29 cellular contexts compared by ENCODE assay signal in the genomic region with DNA sequence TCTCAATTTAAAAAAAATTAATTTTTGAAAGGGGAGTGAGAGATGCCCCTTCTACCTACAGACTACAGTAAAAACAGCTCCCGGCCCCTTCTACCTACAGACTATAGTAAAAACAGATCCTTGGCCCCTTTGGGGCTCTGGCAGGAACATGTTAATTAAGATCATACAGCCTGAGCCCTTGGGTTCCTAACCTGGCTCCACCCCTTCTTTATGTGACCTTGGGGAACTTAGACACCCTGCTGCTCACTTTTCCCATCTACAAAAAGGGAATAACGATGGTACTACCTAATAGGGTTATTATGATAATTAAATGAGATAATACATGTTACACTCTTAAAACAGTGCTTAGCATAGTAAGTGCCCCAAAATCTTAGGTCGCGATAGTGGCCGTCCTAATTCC.
"Had no signal": no experiment of that assay in that cellular context is flagged by ENCODE, and none has a peak within 500 bp of the region (broad histone marks: within the 10 kb centered on the region; RNA-seq: fewer than 3 reads in every experiment).

No MANE protein-coding gene starts in this region.

- H3K36me3 ChIP-seq: stomach, suprapubic skin, thoracic aorta, thyroid gland, tibial artery, tibial nerve, transverse colon, upper lobe of left lung, upper lobe of right lung, uterus, vagina had no signal

- H3K27ac ChIP-seq: stomach, suprapubic skin, testis, thoracic aorta, thyroid gland, tibial artery, tibial nerve, transverse colon, upper lobe of left lung, upper lobe of right lung, uterus, vagina had no signal

- H3K4me1 ChIP-seq: suprapubic skin, testis, thyroid gland, tibial artery, tibial nerve, upper lobe of left lung, upper lobe of right lung, uterus, vagina had no signal

- H3K27me3 Mint-ChIP-seq: stimulated activated memory B cell treated with anti-CD40 and anti-IgM and Interleukin-4, amounts not matched to agents 10 μg/mL and 1 μg/mL and 100 μg/mL, for 72 hours; stimulated activated naive B cell treated with anti-CD40 and anti-IgM and Interleukin-4, amounts not matched to agents 10 μg/mL and 1 μg/mL and 100 μg/mL, for 72 hours; stimulated activated naive CD8-positive, alpha-beta T cell treated with anti-CD3 and anti-CD28 coated beads, Interleukin-15, amount 100 ng/mL, for 72 hours; type B pancreatic cell had no signal

- FAIRE-seq: urothelium cell line had no signal

- H3K4me3 Mint-ChIP-seq: stimulated activated effector memory CD8-positive, alpha-beta T cell treated with anti-CD3 and anti-CD28 coated beads, Interleukin-12 subunit alpha, Interleukin-12 subunit beta, amount 100 ng/mL, for 72 hours; stimulated activated memory B cell treated with anti-CD40 and anti-IgM and Interleukin-4, amounts not matched to agents 10 μg/mL and 1 μg/mL and 100 μg/mL, for 72 hours; stimulated activated naive B cell treated with anti-CD40 and anti-IgM and Interleukin-4, amounts not matched to agents 10 μg/mL and 1 μg/mL and 100 μg/mL, for 72 hours; stimulated activated naive CD8-positive, alpha-beta T cell treated with anti-CD3 and anti-CD28 coated beads, Interleukin-15, amount 100 ng/mL, for 72 hours; stimulated activated naive CD8-positive, alpha-beta T cell treated with anti-CD3 and anti-CD28 coated beads, Interleukin-15, Interleukin-2, amounts not matched to agents 100 ng/mL and 50 ng/mL, for 24 hours; type B pancreatic cell had no signal

- H3K4me3 ChIP-seq: stomach, suprapubic skin, testis, thoracic aorta, thyroid gland, tibial artery, tibial nerve, transverse colon, upper lobe of left lung, upper lobe of right lung, uterus, vagina had no signal

- H3K27me3 ChIP-seq: suprapubic skin, testis, thyroid gland, tibial artery, tibial nerve, transverse colon, upper lobe of left lung, upper lobe of right lung, uterus, vagina had no signal

- H3K9me3 Mint-ChIP-seq: stimulated activated effector memory CD8-positive, alpha-beta T cell treated with anti-CD3 and anti-CD28 coated beads, Interleukin-12 subunit alpha, Interleukin-12 subunit beta, amount 100 ng/mL, for 72 hours; stimulated activated memory B cell treated with anti-CD40 and anti-IgM and Interleukin-4, amounts not matched to agents 10 μg/mL and 1 μg/mL and 100 μg/mL, for 72 hours; stimulated activated naive CD8-positive, alpha-beta T cell treated with anti-CD3 and anti-CD28 coated beads, Interleukin-15, amount 100 ng/mL, for 72 hours; stimulated activated naive CD8-positive, alpha-beta T cell treated with anti-CD3 and anti-CD28 coated beads, Interleukin-15, Interleukin-2, amounts not matched to agents 100 ng/mL and 50 ng/mL, for 24 hours; type B pancreatic cell had no signal

- H3K4me1 Mint-ChIP-seq: stimulated activated effector memory CD8-positive, alpha-beta T cell treated with anti-CD3 and anti-CD28 coated beads, Interleukin-12 subunit alpha, Interleukin-12 subunit beta, amount 100 ng/mL, for 72 hours; stimulated activated memory B cell treated with anti-CD40 and anti-IgM and Interleukin-4, amounts not matched to agents 10 μg/mL and 1 μg/mL and 100 μg/mL, for 72 hours; stimulated activated naive B cell treated with anti-CD40 and anti-IgM and Interleukin-4, amounts not matched to agents 10 μg/mL and 1 μg/mL and 100 μg/mL, for 72 hours; stimulated activated naive CD8-positive, alpha-beta T cell treated with anti-CD3 and anti-CD28 coated beads, Interleukin-15, amount 100 ng/mL, for 72 hours had no signal

- H3K27ac Mint-ChIP-seq: stimulated activated effector memory CD8-positive, alpha-beta T cell treated with anti-CD3 and anti-CD28 coated beads, Interleukin-12 subunit alpha, Interleukin-12 subunit beta, amount 100 ng/mL, for 72 hours; stimulated activated memory B cell treated with anti-CD40 and anti-IgM and Interleukin-4, amounts not matched to agents 10 μg/mL and 1 μg/mL and 100 μg/mL, for 72 hours; stimulated activated naive B cell treated with anti-CD40 and anti-IgM and Interleukin-4, amounts not matched to agents 10 μg/mL and 1 μg/mL and 100 μg/mL, for 72 hours; stimulated activated naive CD8-positive, alpha-beta T cell treated with anti-CD3 and anti-CD28 coated beads, Interleukin-15, amount 100 ng/mL, for 72 hours; stimulated activated naive CD8-positive, alpha-beta T cell treated with anti-CD3 and anti-CD28 coated beads, Interleukin-15, Interleukin-2, amounts not matched to agents 100 ng/mL and 50 ng/mL, for 24 hours; type B pancreatic cell had no signal

- H3K36me3 Mint-ChIP-seq: stimulated activated effector memory CD8-positive, alpha-beta T cell treated with anti-CD3 and anti-CD28 coated beads, Interleukin-12 subunit alpha, Interleukin-12 subunit beta, amount 100 ng/mL, for 72 hours; stimulated activated memory B cell treated with anti-CD40 and anti-IgM and Interleukin-4, amounts not matched to agents 10 μg/mL and 1 μg/mL and 100 μg/mL, for 72 hours; stimulated activated naive B cell treated with anti-CD40 and anti-IgM and Interleukin-4, amounts not matched to agents 10 μg/mL and 1 μg/mL and 100 μg/mL, for 72 hours; type B pancreatic cell had no signal

- DNase-seq: stimulated activated CD4-positive, alpha-beta T cell treated with anti-CD3 and anti-CD28 coated beads, Interleukin-2, amount 100 ng/mL, for 48 hours; stimulated activated CD4-positive, alpha-beta T cell treated with anti-CD3 and anti-CD28 coated beads, Interleukin-4, amount 100 ng/mL, for 1 hour; stimulated activated CD4-positive, alpha-beta T cell treated with anti-CD3 and anti-CD28 coated beads, Interleukin-4, amount 100 ng/mL, for 24 hours; stimulated activated CD4-positive, alpha-beta T cell treated with anti-CD3 and anti-CD28 coated beads, Interleukin-4, amount 100 ng/mL, for 4 hours; stimulated activated CD8-positive, alpha-beta memory T cell treated with anti-CD3 and anti-CD28 coated beads, Interleukin-4, amount 100 ng/mL, for 48 hours; stimulated activated naive B cell treated with anti-CD40 and anti-IgM and Interleukin-4, amounts not matched to agents 10 μg/mL and 1 μg/mL and 100 μg/mL, for 72 hours; stimulated activated naive CD4-positive, alpha-beta T cell; stimulated activated naive CD4-positive, alpha-beta T cell treated with Interleukin-2 at 50 U/mL for 16 hours; stimulated activated naive CD8-positive, alpha-beta T cell treated with anti-CD3 and anti-CD28 coated beads, Interleukin-15, amount 100 ng/mL, for 72 hours; stimulated activated naive CD8-positive, alpha-beta T cell treated with anti-CD3 and anti-CD28 coated beads, Interleukin-15, Interleukin-2, amounts not matched to agents 100 U/mL and 50 U/mL, for 24 hours; stomach; substantia nigra; testis; thyroid gland; tibial artery; transverse colon; trophoblast cell; upper lobe of left lung; upper lobe of right lung; uterus had no signal

- H3K9me3 ChIP-seq: stomach, suprapubic skin, testis, thoracic aorta, thyroid gland, tibial artery, transverse colon, upper lobe of left lung, upper lobe of right lung, uterus, vagina had no signal

- ATAC-seq: stimulated activated effector memory CD8-positive, alpha-beta T cell treated with anti-CD3 and anti-CD28 coated beads, Interleukin-12 subunit alpha, Interleukin-12 subunit beta, amount 100 ng/mL, for 72 hours; stimulated activated memory B cell treated with anti-CD40 and anti-IgM and Interleukin-4, amounts not matched to agents 10 μg/mL and 1 μg/mL and 100 μg/mL, for 72 hours; stimulated activated naive B cell treated with anti-CD40 and anti-IgM and Interleukin-4, amounts not matched to agents 10 μg/mL and 1 μg/mL and 100 μg/mL, for 72 hours; stimulated activated naive CD8-positive, alpha-beta T cell treated with anti-CD3 and anti-CD28 coated beads, Interleukin-15, amount 100 ng/mL, for 72 hours; stimulated activated naive CD8-positive, alpha-beta T cell treated with anti-CD3 and anti-CD28 coated beads, Interleukin-15, Interleukin-2, amounts not matched to agents 100 U/mL and 50 U/mL, for 24 hours; upper lobe of right lung had no signal
